ENCODE assay signal across 25 cellular contexts in genomic region chr14:67557656-67558055, GRCh38. TPM values are rescaled to one million over a fixed set of nuclear protein-coding genes. Genes with fewer than 3 reads are reported as not detected.
DNase-seq lines count a peak whose midpoint lies in the region; ATAC-seq and TF ChIP-seq lines count a peak whose summit lies in the region.
"Had no signal": no experiment of that assay in that cellular context is flagged by ENCODE, and none has a peak within 500 bp of the region (broad histone marks: within the 10 kb centered on the region; RNA-seq: fewer than 3 reads in every experiment).

No MANE protein-coding gene starts in this region.

- intact Hi-C loops in HCT116 (cut with micrococcal nuclease): no loop called here
- intact Hi-C loops in gastrocnemius medialis (cut with DNase I; ENCODE audit: low total_unique reads): no loop called here

- H3K27ac Mint-ChIP-seq in HFFc6: no peak overlapping the region
- H3K27ac Mint-ChIP-seq: CD4-positive, alpha-beta T cell had no signal

- POLR2A ChIA-PET in HCT116 (lab: Charles Lee): interaction anchor here (1.1 to 1.5 kb wide), 2 partner anchors 14 to 25 kb away, joined by 3 to 4 read pairs; partner anchors contain the start of gene PLEKHH1

- H2AFZ ChIP-seq in HCT116 (ENCODE audit: low read depth, low read length, poor library complexity, severe bottlenecking): no peak overlapping the region
- H2AFZ ChIP-seq in hepatocyte: no peak overlapping the region
- H2AFZ ChIP-seq: GM23248 had no signal

- in situ Hi-C loops in gastrocnemius medialis (cut with MboI; ENCODE audit: low sequenced_read_pairs in 4 of 4): no loop called here

- H3K4me3 Mint-ChIP-seq in HFFc6: no peak overlapping the region
- H3K4me3 Mint-ChIP-seq: CD4-positive, alpha-beta T cell; H9 had no signal

- H3K4me1 Mint-ChIP-seq in HFFc6 (ENCODE audit: low read depth): peaks cover 9% of the 10 kb centered on the region

- H3K27me3 ChIP-seq in HCT116 (ENCODE audit: insufficient read depth, low read length) (no peaks in the 10 kb centered on the region), RWPE2 (ENCODE audit: insufficient read depth, poor library complexity, severe bottlenecking) (no peaks in the 10 kb centered on the region), hepatocyte (no peaks in the 10 kb centered on the region), gastrocnemius medialis (no peaks in the 10 kb centered on the region)
- H3K27me3 ChIP-seq: BLaER1 treated with 17β-estradiol and CSF1 and Interleukin-3, amounts not matched to agents 10 nM and 100 nM had no signal

- no peak for TF ChIP-seq RAD21 in HCT116 (IDR thresholded peaks at IDR 0.05; ENCODE audit: low read depth)

- H3K27me3 Mint-ChIP-seq in HFFc6 (ENCODE audit: insufficient read depth): peaks cover 29% of the 10 kb centered on the region

- no peaks in the 10 kb centered on the region for H3K79me2 ChIP-seq in HCT116 (ENCODE audit: insufficient read depth, low read length)
- H3K79me2 ChIP-seq in hepatocyte: no peaks in the 10 kb centered on the region

- DNase-seq in HCT116 (ENCODE audit: low read depth, low spot score): no peak
- no peak for DNase-seq in RWPE2 (ENCODE audit: low spot score)
- DNase-seq in hepatocyte (ENCODE audit: low spot score): no peak
- DNase-seq in gastrocnemius medialis: peak; percentile 61 to 75
- DNase-seq in activated CD4-positive, alpha-beta T cell treated with anti-CD3 and anti-CD28 coated beads for 48 hours: no peak
- no peak for DNase-seq in activated naive CD4-positive, alpha-beta T cell (lab: John Stamatoyannopoulos, UW)
- DNase-seq in HFFc6: no peak
- DNase-seq: AML-193; CD4-positive, alpha-beta T cell; COR-L47; DMS53; GM23248; H9; KG1; NCI-H1048; NCI-H1417 treated with DMSO at 0.1 percent for 48 hours; NCI-H1694 treated with DMSO at 0.1 percent for 48 hours; NCI-H2081; NCI-H2171; NCI-H510A; SK-N-SH had no signal

- H4K20me1 ChIP-seq in HCT116 (ENCODE audit: insufficient read depth) (no peaks in the 10 kb centered on the region), hepatocyte (ENCODE audit: insufficient read depth, poor library complexity, severe bottlenecking) (no peaks in the 10 kb centered on the region)
- H4K20me1 ChIP-seq: BLaER1 treated with 17β-estradiol and CSF1 and Interleukin-3, amounts not matched to agents 10 nM and 100 nM had no signal

- RAD21 ChIA-PET in HCT116 (lab: Charles Lee; ENCODE audit: low non-redundant PET in 1 of 2, low total read pairs in 2 of 2, uncharacterized antibody in 2 of 2, unreplicated experiment in 2 of 2): no interaction called here

- 90% methylated on average over 3 of the region's 3 CpGs for WGBS in hepatocyte (ENCODE audit: low lambda C conversion rate, missing lambda C conversion rate)

- H3K9me2 ChIP-seq in HCT116 (ENCODE audit: insufficient read depth): no peaks in the 10 kb centered on the region
- H3K9me2 ChIP-seq in hepatocyte (replicated peaks; ENCODE audit: insufficient read depth): no peaks in the 10 kb centered on the region
- H3K9me2 ChIP-seq: SK-N-SH had no signal

- BruUV-seq in HCT116 (replicated peaks; lab: Mats Ljungman, UMichigan): no TSS peak

- H3K36me3 ChIP-seq in HCT116 (ENCODE audit: control insufficient read depth in 1 of 2, insufficient read depth in 2 of 2, low read length in 2 of 2) (no peaks in the 10 kb centered on the region), RWPE2 (ENCODE audit: low read depth) (no peaks in the 10 kb centered on the region; the same call in 1 of the 2 replicates), hepatocyte (replicated peaks; ENCODE audit: insufficient read depth, low read depth) (no peaks in the 10 kb centered on the region), gastrocnemius medialis (no peaks in the 10 kb centered on the region)
- H3K36me3 ChIP-seq: BLaER1 treated with 17β-estradiol and CSF1 and Interleukin-3, amounts not matched to agents 10 nM and 100 nM had no signal

- H3K9ac ChIP-seq in HCT116 (ENCODE audit: low read length): no peak overlapping the region
- H3K9ac ChIP-seq: BLaER1 treated with 17β-estradiol and CSF1 and Interleukin-3, amounts not matched to agents 10 nM and 100 nM; GM23248; SK-N-SH had no signal

- H3K9me3 Mint-ChIP-seq in HFFc6: no peaks in the 10 kb centered on the region
- H3K9me3 Mint-ChIP-seq: CD4-positive, alpha-beta T cell; H9 had no signal

- H3K9me3 ChIP-seq in HCT116 (ENCODE audit: control insufficient read depth in 1 of 2, insufficient read depth in 1 of 2, low read depth in 1 of 2, low read length in 2 of 2): no peaks in the 10 kb centered on the region
- H3K9me3 ChIP-seq in RWPE2 (ENCODE audit: severe bottlenecking): no peaks in the 10 kb centered on the region
- H3K9me3 ChIP-seq in hepatocyte (ENCODE audit: low read depth): no peaks in the 10 kb centered on the region
- H3K9me3 ChIP-seq in gastrocnemius medialis: no peaks in the 10 kb centered on the region
- H3K9me3 ChIP-seq: A549; BLaER1 treated with 17β-estradiol and CSF1 and Interleukin-3, amounts not matched to agents 10 nM and 100 nM; SK-N-SH had no signal

- H3K27ac ChIP-seq in HCT116 (ENCODE audit: low read depth, low read length) (no peak overlapping the region), RWPE2 (ENCODE audit: poor library complexity, severe bottlenecking) (peak overlapping the region; percentile 42), hepatocyte (peak overlapping the region; percentile 73), gastrocnemius medialis (peak overlapping the region in 3 of 4 donors; percentile 16 to 65 (median 27))
- H3K27ac ChIP-seq: A549; BLaER1 treated with 17β-estradiol and CSF1 and Interleukin-3, amounts not matched to agents 10 nM and 100 nM; GM23248 had no signal

- H3K36me3 Mint-ChIP-seq in HFFc6 (ENCODE audit: low read depth): no peaks in the 10 kb centered on the region

- TF ChIP-seq POLR2A in HCT116 (IDR thresholded peaks at IDR 0.05; ENCODE audit: borderline replicate concordance, extremely low read depth, insufficient read depth, insufficient read length) (no peak), gastrocnemius medialis (IDR thresholded peaks at IDR 0.05) (no peak)

- CTCF ChIA-PET in HCT116 (lab: Charles Lee): interaction anchor here (0.8 to 2.6 kb wide), 3 partner anchors 13 to 130 kb away, joined by 3 to 16 read pairs (median 5); no protein-coding TSS in a partner anchor

- H3K4me2 ChIP-seq in HCT116 (ENCODE audit: low read length) (peak overlapping the region; percentile 62; the same call in 1 of the 2 replicates), hepatocyte (no peak overlapping the region)
- H3K4me2 ChIP-seq: A549; BLaER1 treated with 17β-estradiol and CSF1 and Interleukin-3, amounts not matched to agents 10 nM and 100 nM; SK-N-SH had no signal

- H3K4me1 ChIP-seq in HCT116 (ENCODE audit: control insufficient read depth in 1 of 2, insufficient read depth in 2 of 2, low read length in 2 of 2): peaks cover 4 to 16% of the 10 kb centered on the region in 2 experiments; a peak in 3 of 4 replicates
- peaks cover 29% of the 10 kb centered on the region for H3K4me1 ChIP-seq in RWPE2 (ENCODE audit: insufficient read depth, poor library complexity, severe bottlenecking)
- no peaks in the 10 kb centered on the region for H3K4me1 ChIP-seq in hepatocyte (ENCODE audit: insufficient read depth)
- H3K4me1 ChIP-seq in gastrocnemius medialis: peaks cover 11 to 17% of the 10 kb centered on the region in 2 donors

- no peak for ATAC-seq in HCT116
- no peak for ATAC-seq in RWPE2 (ENCODE audit: low read depth)
- ATAC-seq in gastrocnemius medialis: peak; percentile 99
- ATAC-seq: Panc1 had no signal

- TF ChIP-seq CTCF in HCT116 (IDR thresholded peaks at IDR 0.05 in 2 of 3, conservative IDR thresholded peaks at IDR 0.05 in 1 of 3; ENCODE audit: borderline replicate concordance in 1 of 3, insufficient read depth in 1 of 3, low read depth in 2 of 3, low read length in 2 of 3) (no peak), RWPE2 (IDR thresholded peaks at IDR 0.05; ENCODE audit: poor library complexity, severe bottlenecking) (no peak), hepatocyte (IDR thresholded peaks at IDR 0.05; ENCODE audit: poor library complexity) (no peak), gastrocnemius medialis (IDR thresholded peaks at IDR 0.05 in 4 of 5, conservative IDR thresholded peaks at IDR 0.05 in 1 of 5) (no peak), HFFc6 (IDR thresholded peaks at IDR 0.05) (no peak)

- H3K4me3 ChIP-seq in HCT116 (replicated peaks in 1 of 2; ENCODE audit: low read depth in 1 of 2, low read length in 2 of 2): no peak overlapping the region
- no peak overlapping the region for H3K4me3 ChIP-seq in RWPE2 (ENCODE audit: severe bottlenecking)
- H3K4me3 ChIP-seq in hepatocyte: no peak overlapping the region
- no peak overlapping the region for H3K4me3 ChIP-seq in gastrocnemius medialis
- H3K4me3 ChIP-seq: A549; BLaER1 treated with 17β-estradiol and CSF1 and Interleukin-3, amounts not matched to agents 10 nM and 100 nM; GM23248 had no signal

TF ChIP-seq in HCT116, 20 proteins besides CTCF, POLR2A, EP300 and RAD21 (continues in another document):
- TF ChIP-seq SRF (IDR thresholded peaks at IDR 0.05; ENCODE audit: low read depth) (no peak), SP1 (IDR thresholded peaks at IDR 0.05; ENCODE audit: low read depth) (no peak), MAX (IDR thresholded peaks at IDR 0.05) (no peak), EZH2phosphoT487 (IDR thresholded peaks at IDR 0.05; ENCODE audit: borderline replicate concordance) (no peak), ZNF274 (IDR thresholded peaks at IDR 0.05; ENCODE audit: low read depth, low read length) (no peak)

RNA-seq across cellular contexts. Expression of gene PLEKHH1, which starts 24.6 kb away (rescaled TPM):
- total RNA-seq in HCT116 (2021; ENCODE audit: unreplicated experiment) (27.6 TPM), hepatocyte (17.1 and 19.5 TPM in 2 replicates), gastrocnemius medialis (1 to 10 TPM in 3 of 4 donors, under 1 TPM in 1; 0.75 to 3.4 (median 2.5) TPM)
- polyA plus RNA-seq in HCT116 (2012): 16.4 and 17.6 TPM in 2 replicates
- polyA plus RNA-seq in hepatocyte: 12.8 and 16.9 TPM in 2 replicates
- total RNA-seq in HFFc6 (2021; fragmentation: NEBNext Ultra II Directional; extraction: Animal tissue kit (Norgen Biotek cat#: 25700)): under 1 TPM; 0.10 to 0.28 (median 0.19) TPM
- total RNA-seq: OCI-LY7 had no signal

RNA-seq across cellular contexts. Expression of gene PIGH, which starts 42.4 kb away (rescaled TPM):
- total RNA-seq in HCT116 (2021; ENCODE audit: unreplicated experiment) (20.9 TPM), hepatocyte (51.2 and 64.4 TPM in 2 replicates), gastrocnemius medialis (10 to 100 TPM; 27.8 to 48.5 (median 35.3) TPM)
- polyA plus RNA-seq in HCT116 (2012): 23.6 and 27.7 TPM in 2 replicates
- 66.4 and 75.8 TPM in 2 replicates for polyA plus RNA-seq in hepatocyte
- total RNA-seq in HFFc6 (2021; fragmentation: NEBNext Ultra II Directional; extraction: Animal tissue kit (Norgen Biotek cat#: 25700)): 1 to 10 TPM; 6.3 to 9.3 (median 7.8) TPM

Comparison
In these comparisons a context has a peak if more than half of its experiments do, and no peak if none do; other contexts are left out.
1. ATAC-seq: peak in gastrocnemius medialis (2 of 2); none in HCT116 (single experiment) and RWPE2 (single experiment).
2. DNase-seq: peak in gastrocnemius medialis (2 of 2); none in HCT116 (single experiment), RWPE2 (single experiment), hepatocyte (single experiment), activated CD4-positive, alpha-beta T cell treated with anti-CD3 and anti-CD28 coated beads for 48 hours (single experiment), activated naive CD4-positive, alpha-beta T cell (0 of 4) and HFFc6 (single experiment).